Comparison of ENCODE assay signal across 30 cellular contexts in genomic region chr2:52289776-52290175, GRCh38.
"Had no signal": no experiment of that assay in that cellular context is flagged by ENCODE, and none has a peak within 500 bp of the region (broad histone marks: within the 10 kb centered on the region; RNA-seq: fewer than 3 reads in every experiment).

No MANE protein-coding gene starts in this region.

- H3K9me3 ChIP-seq: breast epithelium, colonic mucosa, gastroesophageal sphincter had no signal

- ATAC-seq: activated CD4-positive, alpha-beta T cell treated with anti-CD3 and anti-CD28 coated beads for 36 hours; activated CD8-positive, alpha-beta memory T cell treated with anti-CD3 and anti-CD28 coated beads, Interleukin-2, amount 10 ng/mL, durations not matched to agents 7 days and 5 days; activated CD8-positive, alpha-beta T cell treated with anti-CD3 and anti-CD28 coated beads, Interleukin-2, amount 10 ng/mL, durations not matched to agents 7 days and 5 days; activated naive CD8-positive, alpha-beta T cell treated with anti-CD3 and anti-CD28 coated beads, Interleukin-2, amount 50 U/mL, for 24 hours; esophagus mucosa; gastroesophageal sphincter; heart right ventricle; T-helper 17 cell had no signal

- H3K4me1 ChIP-seq: breast epithelium, colonic mucosa, gastroesophageal sphincter, heart right ventricle had no signal

- H2AFZ ChIP-seq: hepatocyte had no signal

- H3K27me3 ChIP-seq: breast epithelium, colonic mucosa, gastroesophageal sphincter, heart right ventricle, hepatocyte had no signal

- H3K4me3 ChIP-seq: breast epithelium, colonic mucosa, gastroesophageal sphincter, heart right ventricle, hepatocyte had no signal

- H3K27ac ChIP-seq: breast epithelium, colonic mucosa, gastroesophageal sphincter, heart right ventricle, hepatocyte had no signal

- H3K36me3 ChIP-seq: breast epithelium, colonic mucosa, gastroesophageal sphincter, heart right ventricle had no signal

- H3K79me2 ChIP-seq: hepatocyte had no signal

- H3K4me2 ChIP-seq: hepatocyte had no signal

- DNase-seq: activated CD4-positive, alpha-beta memory T cell treated with anti-CD3 and anti-CD28 coated beads for 36 hours; activated CD4-positive, alpha-beta T cell treated with anti-CD3 and anti-CD28 coated beads for 36 hours; activated CD4-positive, alpha-beta T cell treated with anti-CD3 and anti-CD28 coated beads, Interleukin-2, amount 10 ng/mL, durations not matched to agents 24 days and 14 days; activated CD4-positive, CD25-positive, alpha-beta regulatory T cell; activated CD4-positive, CD25-positive, alpha-beta regulatory T cell treated with anti-CD3 and anti-CD28 coated beads, Interleukin-2, amount 50 U/mL, for 72 hours; activated CD8-positive, alpha-beta memory T cell treated with anti-CD3 and anti-CD28 coated beads, Interleukin-2, amount 10 ng/mL, durations not matched to agents 7 days and 5 days; activated CD8-positive, alpha-beta memory T cell treated with anti-CD3 and anti-CD28 coated beads, Interleukin-2, amount 50 U/mL, for 4 hours; activated CD8-positive, alpha-beta T cell treated with anti-CD3 and anti-CD28 coated beads, Interleukin-2, amount 10 ng/mL, durations not matched to agents 7 days and 5 days; activated effector memory CD4-positive, alpha-beta T cell treated with anti-CD3 and anti-CD28 coated beads, Interleukin-2, amount 50 U/mL, for 16 hours; activated naive CD4-positive, alpha-beta T cell treated with anti-CD3 and anti-CD28 coated beads for 36 hours; activated naive CD8-positive, alpha-beta T cell treated with anti-CD3 and anti-CD28 coated beads for 36 hours; activated naive CD8-positive, alpha-beta T cell treated with anti-CD3 and anti-CD28 coated beads, Interleukin-2, amount 50 U/mL, for 24 hours; activated T-cell treated with anti-CD3 and anti-CD28 coated beads, Interleukin-2, amount 50 U/mL, for 1 hour; activated T-cell treated with anti-CD3 and anti-CD28 coated beads, Interleukin-2, amount 50 U/mL, for 48 hours; amniotic stem cell; anterior cingulate cortex; caudate nucleus; colonic mucosa; effector CD8-positive, alpha-beta T cell; foreskin melanocyte; heart right ventricle; T-helper 1 cell; T-helper 17 cell; T1000 had no signal

- FAIRE-seq: endometrium, endothelial cell of umbilical vein had no signal
